Comparison of ENCODE assay signal across 12 cellular contexts in genomic region chrX:96453139-96453538, GRCh38.
A peak's percentile ranks its signal among the peaks of the same experiment; 100 is the strongest.
DNase-seq lines count a peak whose midpoint lies in the region; ATAC-seq, FAIRE-seq and TF ChIP-seq lines count a peak whose summit lies in the region.
"Had no signal": no experiment of that assay in that cellular context is flagged by ENCODE, and none has a peak within 500 bp of the region (broad histone marks: within the 10 kb centered on the region; RNA-seq: fewer than 3 reads in every experiment).

No MANE protein-coding gene starts in this region.

- no peaks in the 10 kb centered on the region for H3K27me3 ChIP-seq in GM23338 (ENCODE audit: insufficient read depth)
- H3K27me3 ChIP-seq: upper lobe of right lung had no signal

- no peaks in the 10 kb centered on the region for H3K4me1 ChIP-seq in GM23338 (ENCODE audit: insufficient read depth)
- H3K4me1 ChIP-seq: upper lobe of right lung had no signal

- no peaks in the 10 kb centered on the region for H3K9me2 ChIP-seq in GM23338 (ENCODE audit: insufficient read depth)

- TF ChIP-seq CTCF in 22Rv1 (IDR thresholded peaks at IDR 0.05) (no peak), MCF 10A (IDR thresholded peaks at IDR 0.05; ENCODE audit: unreplicated experiment) (no peak), GM23338 (conservative IDR thresholded peaks at IDR 0.05; ENCODE audit: low read depth in 2 of 2) (no peak)

- H3K27ac ChIP-seq in 22Rv1 (0 out of 2 replicates have a peak overlapping the region, but pooled peaks have one; percentile 25), GM23338 (ENCODE audit: low read depth) (no peak overlapping the region)
- H3K27ac ChIP-seq: upper lobe of right lung had no signal

- no peak overlapping the region for H3K4me2 ChIP-seq in GM23338

- H3K79me2 ChIP-seq in GM23338 (replicated peaks; ENCODE audit: insufficient read depth) = no peaks in the 10 kb centered on the region

- no peak overlapping the region for H3K4me3 Mint-ChIP-seq in MCF 10A (ENCODE audit: unreplicated experiment)
- no peak overlapping the region for H3K4me3 Mint-ChIP-seq in GM23338

- ATAC-seq in HG02759 (IDR thresholded peaks at IDR 0.05; ENCODE audit: unreplicated experiment) (peak; percentile 91), HG03520 (IDR thresholded peaks at IDR 0.05; ENCODE audit: unreplicated experiment) (peak; percentile 78), GM23338 (no peak)
- ATAC-seq: Right ventricle myocardium inferior, upper lobe of right lung had no signal

- POLR2A ChIA-PET in MCF 10A (lab: Yijun Ruan, JAX) = no interaction called here

- no peak overlapping the region for H3K4me3 ChIP-seq in GM23338
- H3K4me3 ChIP-seq: upper lobe of right lung had no signal

- DNase-seq in GM19239 (ENCODE audit: insufficient read length, low spot score) (no peak), MCF 10A (ENCODE audit: unreplicated experiment) (no peak), NCI-H1417 treated with DMSO at 0.1 percent for 48 hours (lab: John Stamatoyannopoulos, UW) (no peak), GM23338 (ENCODE audit: low spot score) (no peak)
- DNase-seq in activated naive CD4-positive, alpha-beta T cell treated with anti-CD3 and anti-CD28 coated beads, Interleukin-2, amount 50 U/mL, for 16 hours = no peak
- DNase-seq: NCI-H1417, nucleus accumbens, upper lobe of right lung had no signal

- H3K27me3 Mint-ChIP-seq in MCF 10A (ENCODE audit: insufficient read depth, unreplicated experiment) (peaks cover 50% of the 10 kb centered on the region), GM23338 (ENCODE audit: insufficient read depth, low read depth, poor library complexity) (no peaks in the 10 kb centered on the region)

- H3K4me1 Mint-ChIP-seq in MCF 10A (ENCODE audit: insufficient read depth, unreplicated experiment) = no peaks in the 10 kb centered on the region
- no peaks in the 10 kb centered on the region for H3K4me1 Mint-ChIP-seq in GM23338

- H4K20me1 ChIP-seq in GM23338 (replicated peaks; ENCODE audit: insufficient read depth) = no peaks in the 10 kb centered on the region

- H3K27ac Mint-ChIP-seq in MCF 10A (ENCODE audit: low read depth, unreplicated experiment) = no peak overlapping the region
- H3K27ac Mint-ChIP-seq in GM23338 = no peak overlapping the region

- no peaks in the 10 kb centered on the region for H3K36me3 ChIP-seq in GM23338 (ENCODE audit: insufficient read depth)
- H3K36me3 ChIP-seq: upper lobe of right lung had no signal

- H3F3A ChIP-seq in GM23338 (replicated peaks; ENCODE audit: low read depth) = no peaks in the 10 kb centered on the region

- FAIRE-seq in GM19239 (lab: Jason Lieb, UNC) = peak; percentile 72

- intact Hi-C loops in MCF 10A (cut with micrococcal nuclease) = no loop called here

- H3K9me3 Mint-ChIP-seq in MCF 10A (ENCODE audit: unreplicated experiment) (no peaks in the 10 kb centered on the region), GM23338 (no peaks in the 10 kb centered on the region)

- no peak overlapping the region for H2AFZ ChIP-seq in GM23338

- CTCF ChIA-PET in MCF 10A (lab: Yijun Ruan, JAX) = no interaction called here

- BruUV-seq in MCF 10A (replicated peaks; lab: Mats Ljungman, UMichigan) = no TSS peak

- H3K36me3 Mint-ChIP-seq in MCF 10A (ENCODE audit: insufficient read depth, unreplicated experiment) = no peaks in the 10 kb centered on the region
- no peaks in the 10 kb centered on the region for H3K36me3 Mint-ChIP-seq in GM23338 (ENCODE audit: low read depth)

TF ChIP-seq in GM23338, 12 proteins besides CTCF, POLR2A, EP300 and RAD21 (continues in another document):
- no peak for TF ChIP-seq NANOG (IDR thresholded peaks at IDR 0.05; ENCODE audit: borderline replicate concordance)
- no peak for TF ChIP-seq ETS1 (IDR thresholded peaks at IDR 0.05)
- TF ChIP-seq POLR2AphosphoS5 (IDR thresholded peaks at IDR 0.05; ENCODE audit: low read depth) = no peak
- no peak for TF ChIP-seq STAT1 (IDR thresholded peaks at IDR 0.05; ENCODE audit: unreplicated experiment)
- no peak for TF ChIP-seq EZH2phosphoT487 (IDR thresholded peaks at IDR 0.05; ENCODE audit: unreplicated experiment)
- no peak for TF ChIP-seq ZNF462 (CRISPR knock-in tag; IDR thresholded peaks at IDR 0.05)
- TF ChIP-seq ZNF114 (CRISPR knock-in tag; IDR thresholded peaks at IDR 0.05) = no peak
